ENCODE assay signal across 1 cellular context in the genomic region with DNA sequence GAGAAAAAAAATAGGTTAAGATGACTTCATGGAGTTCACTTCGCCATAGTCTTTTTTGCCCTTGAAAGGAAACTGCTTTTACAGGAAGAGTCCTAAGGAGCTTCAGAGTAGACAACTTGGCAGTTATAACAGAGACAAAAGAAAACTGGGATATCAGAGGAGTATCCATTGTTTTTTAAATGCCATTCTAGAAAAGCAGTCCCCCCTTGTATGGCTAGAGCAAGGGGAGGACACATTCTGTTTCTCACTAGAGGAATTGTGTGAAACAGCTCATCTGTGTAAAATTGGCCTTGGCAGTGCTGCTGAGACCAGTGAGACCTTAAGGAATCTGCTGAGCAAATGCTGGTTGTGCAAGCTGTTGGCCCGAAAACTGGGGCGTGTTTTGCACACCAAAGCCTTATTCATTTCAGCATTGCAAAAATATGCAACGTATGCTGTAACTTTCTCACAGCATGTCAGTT.
TF ChIP-seq lines count a peak whose summit lies in the region.

No MANE protein-coding gene starts in this region.

TF ChIP-seq in GM23338, 12 proteins besides CTCF, POLR2A, EP300 and RAD21 (continued from another document):
- TF ChIP-seq, protein P1, sequence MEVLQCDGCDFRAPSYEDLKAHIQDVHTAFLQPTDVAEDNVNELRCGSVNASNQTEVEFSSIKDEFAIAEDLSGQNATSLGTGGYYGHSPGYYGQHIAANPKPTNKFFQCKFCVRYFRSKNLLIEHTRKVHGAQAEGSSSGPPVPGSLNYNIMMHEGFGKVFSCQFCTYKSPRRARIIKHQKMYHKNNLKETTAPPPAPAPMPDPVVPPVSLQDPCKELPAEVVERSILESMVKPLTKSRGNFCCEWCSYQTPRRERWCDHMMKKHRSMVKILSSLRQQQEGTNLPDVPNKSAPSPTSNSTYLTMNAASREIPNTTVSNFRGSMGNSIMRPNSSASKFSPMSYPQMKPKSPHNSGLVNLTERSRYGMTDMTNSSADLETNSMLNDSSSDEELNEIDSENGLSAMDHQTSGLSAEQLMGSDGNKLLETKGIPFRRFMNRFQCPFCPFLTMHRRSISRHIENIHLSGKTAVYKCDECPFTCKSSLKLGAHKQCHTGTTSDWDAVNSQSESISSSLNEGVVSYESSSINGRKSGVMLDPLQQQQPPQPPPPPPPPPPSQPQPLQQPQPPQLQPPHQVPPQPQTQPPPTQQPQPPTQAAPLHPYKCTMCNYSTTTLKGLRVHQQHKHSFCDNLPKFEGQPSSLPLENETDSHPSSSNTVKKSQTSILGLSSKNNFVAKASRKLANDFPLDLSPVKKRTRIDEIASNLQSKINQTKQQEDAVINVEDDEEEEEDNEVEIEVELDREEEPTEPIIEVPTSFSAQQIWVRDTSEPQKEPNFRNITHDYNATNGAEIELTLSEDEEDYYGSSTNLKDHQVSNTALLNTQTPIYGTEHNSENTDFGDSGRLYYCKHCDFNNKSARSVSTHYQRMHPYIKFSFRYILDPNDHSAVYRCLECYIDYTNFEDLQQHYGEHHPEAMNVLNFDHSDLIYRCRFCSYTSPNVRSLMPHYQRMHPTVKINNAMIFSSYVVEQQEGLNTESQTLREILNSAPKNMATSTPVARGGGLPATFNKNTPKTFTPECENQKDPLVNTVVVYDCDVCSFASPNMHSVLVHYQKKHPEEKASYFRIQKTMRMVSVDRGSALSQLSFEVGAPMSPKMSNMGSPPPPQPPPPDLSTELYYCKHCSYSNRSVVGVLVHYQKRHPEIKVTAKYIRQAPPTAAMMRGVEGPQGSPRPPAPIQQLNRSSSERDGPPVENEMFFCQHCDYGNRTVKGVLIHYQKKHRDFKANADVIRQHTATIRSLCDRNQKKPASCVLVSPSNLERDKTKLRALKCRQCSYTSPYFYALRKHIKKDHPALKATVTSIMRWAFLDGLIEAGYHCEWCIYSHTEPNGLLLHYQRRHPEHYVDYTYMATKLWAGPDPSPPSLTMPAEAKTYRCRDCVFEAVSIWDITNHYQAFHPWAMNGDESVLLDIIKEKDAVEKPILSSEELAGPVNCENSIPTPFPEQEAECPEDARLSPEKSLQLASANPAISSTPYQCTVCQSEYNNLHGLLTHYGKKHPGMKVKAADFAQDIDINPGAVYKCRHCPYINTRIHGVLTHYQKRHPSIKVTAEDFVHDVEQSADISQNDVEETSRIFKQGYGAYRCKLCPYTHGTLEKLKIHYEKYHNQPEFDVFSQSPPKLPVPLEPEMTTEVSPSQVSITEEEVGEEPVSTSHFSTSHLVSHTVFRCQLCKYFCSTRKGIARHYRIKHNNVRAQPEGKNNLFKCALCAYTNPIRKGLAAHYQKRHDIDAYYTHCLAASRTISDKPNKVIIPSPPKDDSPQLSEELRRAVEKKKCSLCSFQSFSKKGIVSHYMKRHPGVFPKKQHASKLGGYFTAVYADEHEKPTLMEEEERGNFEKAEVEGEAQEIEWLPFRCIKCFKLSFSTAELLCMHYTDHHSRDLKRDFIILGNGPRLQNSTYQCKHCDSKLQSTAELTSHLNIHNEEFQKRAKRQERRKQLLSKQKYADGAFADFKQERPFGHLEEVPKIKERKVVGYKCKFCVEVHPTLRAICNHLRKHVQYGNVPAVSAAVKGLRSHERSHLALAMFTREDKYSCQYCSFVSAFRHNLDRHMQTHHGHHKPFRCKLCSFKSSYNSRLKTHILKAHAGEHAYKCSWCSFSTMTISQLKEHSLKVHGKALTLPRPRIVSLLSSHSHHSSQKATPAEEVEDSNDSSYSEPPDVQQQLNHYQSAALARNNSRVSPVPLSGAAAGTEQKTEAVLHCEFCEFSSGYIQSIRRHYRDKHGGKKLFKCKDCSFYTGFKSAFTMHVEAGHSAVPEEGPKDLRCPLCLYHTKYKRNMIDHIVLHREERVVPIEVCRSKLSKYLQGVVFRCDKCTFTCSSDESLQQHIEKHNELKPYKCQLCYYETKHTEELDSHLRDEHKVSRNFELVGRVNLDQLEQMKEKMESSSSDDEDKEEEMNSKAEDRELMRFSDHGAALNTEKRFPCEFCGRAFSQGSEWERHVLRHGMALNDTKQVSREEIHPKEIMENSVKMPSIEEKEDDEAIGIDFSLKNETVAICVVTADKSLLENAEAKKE (CRISPR knock-in tag; IDR thresholded peaks at IDR 0.05): no peak
- TF ChIP-seq, protein P2, sequence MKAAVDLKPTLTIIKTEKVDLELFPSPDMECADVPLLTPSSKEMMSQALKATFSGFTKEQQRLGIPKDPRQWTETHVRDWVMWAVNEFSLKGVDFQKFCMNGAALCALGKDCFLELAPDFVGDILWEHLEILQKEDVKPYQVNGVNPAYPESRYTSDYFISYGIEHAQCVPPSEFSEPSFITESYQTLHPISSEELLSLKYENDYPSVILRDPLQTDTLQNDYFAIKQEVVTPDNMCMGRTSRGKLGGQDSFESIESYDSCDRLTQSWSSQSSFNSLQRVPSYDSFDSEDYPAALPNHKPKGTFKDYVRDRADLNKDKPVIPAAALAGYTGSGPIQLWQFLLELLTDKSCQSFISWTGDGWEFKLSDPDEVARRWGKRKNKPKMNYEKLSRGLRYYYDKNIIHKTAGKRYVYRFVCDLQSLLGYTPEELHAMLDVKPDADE (IDR thresholded peaks at IDR 0.05): no peak
- TF ChIP-seq, protein P3, sequence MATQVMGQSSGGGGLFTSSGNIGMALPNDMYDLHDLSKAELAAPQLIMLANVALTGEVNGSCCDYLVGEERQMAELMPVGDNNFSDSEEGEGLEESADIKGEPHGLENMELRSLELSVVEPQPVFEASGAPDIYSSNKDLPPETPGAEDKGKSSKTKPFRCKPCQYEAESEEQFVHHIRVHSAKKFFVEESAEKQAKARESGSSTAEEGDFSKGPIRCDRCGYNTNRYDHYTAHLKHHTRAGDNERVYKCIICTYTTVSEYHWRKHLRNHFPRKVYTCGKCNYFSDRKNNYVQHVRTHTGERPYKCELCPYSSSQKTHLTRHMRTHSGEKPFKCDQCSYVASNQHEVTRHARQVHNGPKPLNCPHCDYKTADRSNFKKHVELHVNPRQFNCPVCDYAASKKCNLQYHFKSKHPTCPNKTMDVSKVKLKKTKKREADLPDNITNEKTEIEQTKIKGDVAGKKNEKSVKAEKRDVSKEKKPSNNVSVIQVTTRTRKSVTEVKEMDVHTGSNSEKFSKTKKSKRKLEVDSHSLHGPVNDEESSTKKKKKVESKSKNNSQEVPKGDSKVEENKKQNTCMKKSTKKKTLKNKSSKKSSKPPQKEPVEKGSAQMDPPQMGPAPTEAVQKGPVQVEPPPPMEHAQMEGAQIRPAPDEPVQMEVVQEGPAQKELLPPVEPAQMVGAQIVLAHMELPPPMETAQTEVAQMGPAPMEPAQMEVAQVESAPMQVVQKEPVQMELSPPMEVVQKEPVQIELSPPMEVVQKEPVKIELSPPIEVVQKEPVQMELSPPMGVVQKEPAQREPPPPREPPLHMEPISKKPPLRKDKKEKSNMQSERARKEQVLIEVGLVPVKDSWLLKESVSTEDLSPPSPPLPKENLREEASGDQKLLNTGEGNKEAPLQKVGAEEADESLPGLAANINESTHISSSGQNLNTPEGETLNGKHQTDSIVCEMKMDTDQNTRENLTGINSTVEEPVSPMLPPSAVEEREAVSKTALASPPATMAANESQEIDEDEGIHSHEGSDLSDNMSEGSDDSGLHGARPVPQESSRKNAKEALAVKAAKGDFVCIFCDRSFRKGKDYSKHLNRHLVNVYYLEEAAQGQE (IDR thresholded peaks at IDR 0.05; ENCODE audit: unreplicated experiment): no peak
- TF ChIP-seq POLR2AphosphoS5 (IDR thresholded peaks at IDR 0.05; ENCODE audit: low read depth) (no peak), STAT1 (IDR thresholded peaks at IDR 0.05; ENCODE audit: unreplicated experiment) (no peak), EZH2 (IDR thresholded peaks at IDR 0.05; ENCODE audit: low read depth, unreplicated experiment) (no peak), NANOG (IDR thresholded peaks at IDR 0.05; ENCODE audit: borderline replicate concordance) (no peak)
TF ChIP-seq in GM23338: peak in this region for 0.
